In genomic region chr2:63981702-63982103, GRCh38 we compare ENCODE assay signal across 15 cellular contexts. TPM values are rescaled to one million over a fixed set of nuclear protein-coding genes. Genes with fewer than 3 reads are reported as not detected.
A peak's percentile ranks its signal among the peaks of the same experiment; 100 is the strongest.
DNase-seq lines count a peak whose midpoint lies in the region; ATAC-seq and TF ChIP-seq lines count a peak whose summit lies in the region.
"Had no signal": no experiment of that assay in that cellular context is flagged by ENCODE, and none has a peak within 500 bp of the region (broad histone marks: within the 10 kb centered on the region; RNA-seq: fewer than 3 reads in every experiment).

No MANE protein-coding gene starts in this region.

- H3K27me3 Mint-ChIP-seq in activated naive CD4-positive, alpha-beta T cell treated with anti-CD3 and anti-CD28 coated beads, Interleukin-2, amount 50 U/mL, for 24 hours, result no peaks in the 10 kb centered on the region
- H3K27me3 Mint-ChIP-seq in activated CD4-positive, alpha-beta T cell treated with anti-CD3 and anti-CD28 coated beads for 36 hours, result no peaks in the 10 kb centered on the region
- H3K27me3 Mint-ChIP-seq: B cell; CD4-positive, alpha-beta memory T cell; IgD-negative memory B cell had no signal

- ATAC-seq in left colon (peak; percentile 26), Right ventricle myocardium inferior (no peak)
- ATAC-seq in activated CD4-positive, alpha-beta T cell treated with anti-CD3 and anti-CD28 coated beads for 36 hours, result no peak

- DNase-seq in activated naive CD4-positive, alpha-beta T cell treated with anti-CD3 and anti-CD28 coated beads, Interleukin-2, amount 50 U/mL, for 16 hours, result no peak
- DNase-seq in LNCaP clone FGC (ENCODE audit: low read depth) (peak; percentile 67), left colon (no peak), Right ventricle myocardium inferior (ENCODE audit: missing footprints) (no peak), posterior cingulate gyrus (no peak)
- no peak for DNase-seq in activated CD4-positive, alpha-beta T cell treated with anti-CD3 and anti-CD28 coated beads for 36 hours
- DNase-seq: C1 segment of cervical spinal cord; CD4-positive, alpha-beta memory T cell; DMS153; GF-D8; HCEC 1CT; HFFc6 had no signal

- intact Hi-C loops in left colon (cut with DNase I, micrococcal nuclease), result no loop called here
- intact Hi-C loops in activated CD4-positive, alpha-beta T cell treated with anti-CD3 and anti-CD28 coated beads for 36 hours (cut with DNase I, micrococcal nuclease), result no loop called here
- intact Hi-C loops in Right ventricle myocardium inferior (cut with DNase I), result no loop called here
- intact Hi-C loops in posterior cingulate gyrus (cut with DNase I), result no loop called here

- peaks cover 61% of the 10 kb centered on the region for H3K4me1 Mint-ChIP-seq in activated naive CD4-positive, alpha-beta T cell treated with anti-CD3 and anti-CD28 coated beads, Interleukin-2, amount 50 U/mL, for 24 hours
- H3K4me1 Mint-ChIP-seq in activated CD4-positive, alpha-beta T cell treated with anti-CD3 and anti-CD28 coated beads for 36 hours, result peaks cover 38% of the 10 kb centered on the region

- H3K9me3 Mint-ChIP-seq in activated naive CD4-positive, alpha-beta T cell treated with anti-CD3 and anti-CD28 coated beads, Interleukin-2, amount 50 U/mL, for 24 hours, result no peaks in the 10 kb centered on the region
- H3K9me3 Mint-ChIP-seq in activated CD4-positive, alpha-beta T cell treated with anti-CD3 and anti-CD28 coated beads for 36 hours (ENCODE audit: low read depth), result no peaks in the 10 kb centered on the region
- H3K9me3 Mint-ChIP-seq: CD4-positive, alpha-beta memory T cell; HFFc6; IgD-negative memory B cell had no signal

- POLR2A ChIA-PET in activated CD4-positive, alpha-beta T cell treated with anti-CD3 and anti-CD28 coated beads for 36 hours (lab: Charles Lee), result no interaction called here

- H3K36me3 Mint-ChIP-seq in activated naive CD4-positive, alpha-beta T cell treated with anti-CD3 and anti-CD28 coated beads, Interleukin-2, amount 50 U/mL, for 24 hours, result peaks cover 16% of the 10 kb centered on the region
- peaks cover 17% of the 10 kb centered on the region for H3K36me3 Mint-ChIP-seq in activated CD4-positive, alpha-beta T cell treated with anti-CD3 and anti-CD28 coated beads for 36 hours (ENCODE audit: low read depth)

- H3K4me3 Mint-ChIP-seq in activated naive CD4-positive, alpha-beta T cell treated with anti-CD3 and anti-CD28 coated beads, Interleukin-2, amount 50 U/mL, for 24 hours, result no peak overlapping the region
- no peak overlapping the region for H3K4me3 Mint-ChIP-seq in activated CD4-positive, alpha-beta T cell treated with anti-CD3 and anti-CD28 coated beads for 36 hours
- H3K4me3 Mint-ChIP-seq: B cell; CD4-positive, alpha-beta memory T cell; HFFc6; IgD-negative memory B cell had no signal

- peak overlapping the region; percentile 56 for H3K27ac Mint-ChIP-seq in activated naive CD4-positive, alpha-beta T cell treated with anti-CD3 and anti-CD28 coated beads, Interleukin-2, amount 50 U/mL, for 24 hours
- H3K27ac Mint-ChIP-seq in activated CD4-positive, alpha-beta T cell treated with anti-CD3 and anti-CD28 coated beads for 36 hours, result no peak overlapping the region
- H3K27ac Mint-ChIP-seq: B cell, HFFc6, IgD-negative memory B cell had no signal

- no peak for TF ChIP-seq CTCF in LNCaP clone FGC (IDR thresholded peaks at IDR 0.05; ENCODE audit: control insufficient read depth, extremely low read depth, insufficient read depth)

- CTCF ChIA-PET in activated CD4-positive, alpha-beta T cell treated with anti-CD3 and anti-CD28 coated beads for 36 hours (lab: Charles Lee), result no interaction called here

- no peak overlapping the region for H3K4me3 ChIP-seq in LNCaP clone FGC (ENCODE audit: low read depth, low read length)

RNA-seq across cellular contexts. Expression of gene VPS54, which starts 37.5 kb away (rescaled TPM):
- total RNA-seq in left colon (10 to 100 TPM; 20.9 to 21.2 TPM), Right ventricle myocardium inferior (10.0 TPM)
- 10 to 100 TPM in 1 of 2 experiments, 1 to 10 TPM in 1; 9.0 to 11.7 TPM for total RNA-seq in activated CD4-positive, alpha-beta T cell treated with anti-CD3 and anti-CD28 coated beads for 36 hours
